In the genomic region with DNA sequence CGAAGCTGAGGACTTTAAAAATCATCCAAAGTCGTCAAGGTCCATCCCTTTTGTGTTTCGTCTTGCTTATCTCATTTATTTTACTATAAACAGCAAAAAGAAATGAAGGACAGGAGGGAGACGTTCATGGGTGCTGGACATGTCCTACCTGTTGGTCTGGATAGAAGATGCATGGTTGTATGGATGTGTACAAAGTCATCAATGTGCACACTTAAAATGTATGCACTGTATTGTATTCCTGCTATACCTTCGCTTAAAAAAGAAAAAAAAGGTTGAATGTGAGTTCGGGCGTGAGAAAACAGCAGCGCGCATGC, we compare ENCODE assay signal across 8 cellular contexts. TPM values are rescaled to one million over a fixed set of nuclear protein-coding genes. Genes with fewer than 3 reads are reported as not detected.
DNase-seq lines count a peak whose midpoint lies in the region; ATAC-seq, FAIRE-seq and TF ChIP-seq lines count a peak whose summit lies in the region.

No MANE protein-coding gene starts in this region.

- H3K36me3 ChIP-seq in CD8-positive, alpha-beta T cell (ENCODE audit: insufficient read depth, low read length), result no peaks in the 10 kb centered on the region
- H3K36me3 ChIP-seq in MM.1S (replicated peaks; ENCODE audit: insufficient read depth, low read length) (no peaks in the 10 kb centered on the region), H1 (ENCODE audit: control insufficient read depth in 2 of 4, insufficient read depth in 4 of 4, low read length in 3 of 4) (no peaks in the 10 kb centered on the region), neuron (ENCODE audit: insufficient read depth, low read length) (no peaks in the 10 kb centered on the region)

- H3K27ac ChIP-seq in CD8-positive, alpha-beta T cell (ENCODE audit: low read depth, low read length), result no peak overlapping the region
- no peak overlapping the region for H3K27ac ChIP-seq in MM.1S (ENCODE audit: low read length)
- no peak overlapping the region for H3K27ac ChIP-seq in H1 (ENCODE audit: low read depth, low read length)

- no peak for FAIRE-seq in H1 (lab: Jason Lieb, UNC)

- peak overlapping the region; percentile 95 for H3K4me3 Mint-ChIP-seq in CD8-positive, alpha-beta T cell

- intact Hi-C loops in CD8-positive, alpha-beta T cell (cut with DNase I, micrococcal nuclease), result loop anchor here (1.0 to 2.0 kb wide), 9 partner anchors 27 to 355 kb away; partner anchors contain the start of genes MRFAP1 (in 2 of the 2), TBC1D14 (in 2 of the 2), KIAA0232 (in 1 of the 2) and MAN2B2 (in 1 of the 2)

- H3K23me2 ChIP-seq in H1 (ENCODE audit: low read depth, low read length), result peaks cover 6% of the 10 kb centered on the region

- no peak for TF ChIP-seq CTCF in CD8-positive, alpha-beta T cell (IDR thresholded peaks at IDR 0.05)
- TF ChIP-seq CTCF in MM.1S (IDR thresholded peaks at IDR 0.05; ENCODE audit: low read length) (no peak), H1 (IDR thresholded peaks at IDR 0.05; ENCODE audit: control extremely low read depth in 1 of 3, insufficient read depth in 1 of 3, low read depth in 1 of 3, low read length in 3 of 3) (no peak)

- CTCF ChIA-PET in CD8-positive, alpha-beta T cell (lab: Charles Lee), result interaction anchor here (1.1 to 8.0 kb wide), 8 partner anchors 8 to 159 kb away, joined by 3 to 251 read pairs (median 12); partner anchors contain the start of genes KIAA0232 and MRFAP1
- CTCF ChIA-PET in H1 (lab: Charles Lee; ENCODE audit: partially characterized antibody), result interaction anchor here (1.1 to 11.1 kb wide), 3 partner anchors 26 to 159 kb away, joined by 3 to 182 read pairs (median 3); no protein-coding TSS in a partner anchor

- peak overlapping the region; percentile 98 for H3K4me2 ChIP-seq in MM.1S (ENCODE audit: low read depth, low read length)
- peak overlapping the region; percentile 96 to 100 for H3K4me2 ChIP-seq in H1 (ENCODE audit: insufficient read depth in 1 of 2, low read depth in 2 of 2, low read length in 2 of 2)

- TF ChIP-seq POLR2A in H1 (IDR thresholded peaks at IDR 0.05; ENCODE audit: control extremely low read depth in 1 of 2, low read depth in 2 of 2, low read length in 2 of 2), result no peak

- H3K23ac ChIP-seq in H1 (ENCODE audit: insufficient read length), result no peak overlapping the region

- H3K18ac ChIP-seq in H1 (ENCODE audit: extremely low read depth, low read length), result no peak overlapping the region

- H3K79me2 ChIP-seq in MM.1S (ENCODE audit: low read length) (peaks cover 9% of the 10 kb centered on the region), H1 (ENCODE audit: control insufficient read depth in 1 of 2, insufficient read depth in 2 of 2, low read length in 2 of 2) (peaks cover 0 to 20% of the 10 kb centered on the region in 2 experiments; a peak in 2 of 4 replicates)

- H3K9me2 ChIP-seq in MM.1S (replicated peaks; ENCODE audit: insufficient read depth, low read length), result no peaks in the 10 kb centered on the region

- no peak overlapping the region for H2BK20ac ChIP-seq in H1 (ENCODE audit: low read length)

- peaks cover 8% of the 10 kb centered on the region for H3K36me3 Mint-ChIP-seq in CD8-positive, alpha-beta T cell

- POLR2A ChIA-PET in CD8-positive, alpha-beta T cell (lab: Charles Lee), result interaction anchor here (0.8 to 10.0 kb wide), 18 partner anchors 8 to 328 kb away, joined by 3 to 115 read pairs (median 6); partner anchors contain the start of genes MRFAP1, TADA2B and TBC1D14
- POLR2A ChIA-PET in H1 (lab: Charles Lee; ENCODE audit: partially characterized antibody), result interaction anchor here (1.3 to 2.8 kb wide), 3 partner anchors 42 to 158 kb away, joined by 3 to 9 read pairs (median 5); a partner anchor contains a TSS

- no peak overlapping the region for H2BK120ac ChIP-seq in H1 (replicated peaks; ENCODE audit: low read depth, low read length)

- peak overlapping the region; percentile 6; the same call in 1 of the 2 replicates for H2BK5ac ChIP-seq in H1 (ENCODE audit: low read depth, low read length)

- H3K79me1 ChIP-seq in H1 (ENCODE audit: low read depth, low read length), result peaks cover 5% of the 10 kb centered on the region

- no peaks in the 10 kb centered on the region for H3K9me3 Mint-ChIP-seq in CD8-positive, alpha-beta T cell

- H2AK5ac ChIP-seq in H1 (ENCODE audit: low read depth, low read length), result no peak overlapping the region

- peak overlapping the region; percentile 40 for H3K4me3 ChIP-seq in CD8-positive, alpha-beta T cell (ENCODE audit: low read depth, low read length)
- H3K4me3 ChIP-seq in MM.1S (ENCODE audit: low read length) (peak overlapping the region; percentile 93), H1 (ENCODE audit: extremely low read depth in 1 of 4, insufficient read depth in 2 of 4, low read depth in 3 of 4, low read length in 4 of 4) (peak overlapping the region; percentile 84 to 96 (median 88); a peak in 7 of 8 replicates), neuron (ENCODE audit: low read length) (peak overlapping the region; percentile 78)

- H2BK12ac ChIP-seq in H1 (ENCODE audit: low read depth, low read length), result no peak overlapping the region

- no peak overlapping the region for H3K14ac ChIP-seq in H1 (ENCODE audit: insufficient read length)

- H4K8ac ChIP-seq in H1 (ENCODE audit: extremely low read depth, insufficient read depth, low read length), result no peak overlapping the region

- no peak overlapping the region for H4K5ac ChIP-seq in H1 (ENCODE audit: insufficient read length, low read depth, low read length)

- H3K4ac ChIP-seq in H1 (replicated peaks; ENCODE audit: insufficient read length, low read depth, low read length), result peak overlapping the region; percentile 28

- H2AFZ ChIP-seq in MM.1S (ENCODE audit: low read length), result peak overlapping the region; percentile 85
- peak overlapping the region; percentile 95 for H2AFZ ChIP-seq in H1 (ENCODE audit: low read length)
- peak overlapping the region; percentile 97 for H2AFZ ChIP-seq in neuron (ENCODE audit: low read depth, low read length)

- no peak overlapping the region for H3K9ac ChIP-seq in MM.1S (ENCODE audit: low read length)
- H3K9ac ChIP-seq in H1 (replicated peaks in 1 of 4; ENCODE audit: extremely low read depth in 1 of 4, low read depth in 3 of 4, low read length in 3 of 4), result peak overlapping the region in 1 of 4 experiments; percentile 32; a peak in 1 of 7 replicates

- no peak for ATAC-seq in CD8-positive, alpha-beta T cell
- no peak for ATAC-seq in GM19452 (IDR thresholded peaks at IDR 0.05; ENCODE audit: unreplicated experiment)

- 16% methylated on average over 9 of the region's 9 CpGs; no CpG with 5 or more reads in 1 of the 2 experiments for WGBS in H1 (ENCODE audit: extremely low coverage in 1 of 2, insufficient coverage in 1 of 2, insufficient read length in 1 of 2, insufficient replicate concordance in 2 of 2, low coverage in 1 of 2, low lambda C conversion rate in 2 of 2, missing lambda C conversion rate in 1 of 2), 2 experiments

- DNase-seq in CD8-positive, alpha-beta T cell, result no peak
- DNase-seq in MM.1S (no peak), H1 (ENCODE audit: low read depth in 1 of 2, low spot score in 2 of 2) (no peak), pons (ENCODE audit: low spot score) (no peak), NCI-H1092 treated with DMSO at 0.1 percent for 48 hours (lab: John Stamatoyannopoulos, UW) (no peak), SIG-M5 treated with dmso at 0.1 percent for 504 hours (lab: John Stamatoyannopoulos, UW; ENCODE audit: unreplicated experiment) (no peak)

- H4K91ac ChIP-seq in H1 (replicated peaks; ENCODE audit: insufficient read length, low read length), result peak overlapping the region; percentile 45

- H3F3A ChIP-seq in MM.1S (ENCODE audit: insufficient read depth, low read length), result no peaks in the 10 kb centered on the region

- no peaks in the 10 kb centered on the region for H3K27me3 Mint-ChIP-seq in CD8-positive, alpha-beta T cell (ENCODE audit: low read depth)

- H3K27me3 ChIP-seq in CD8-positive, alpha-beta T cell (ENCODE audit: insufficient read depth, low read length), result no peaks in the 10 kb centered on the region
- H3K27me3 ChIP-seq in MM.1S (replicated peaks; ENCODE audit: insufficient read depth, low read length) (peaks cover 25% of the 10 kb centered on the region), H1 (replicated peaks in 1 of 4; ENCODE audit: control insufficient read depth in 3 of 4, extremely low read depth in 1 of 4, insufficient read depth in 3 of 4, low read length in 3 of 4) (no peaks in the 10 kb centered on the region; a peak in 3 of 7 replicates), neuron (ENCODE audit: insufficient read depth, low read length) (no peaks in the 10 kb centered on the region)

- TF ChIP-seq EP300 in H1 (IDR thresholded peaks at IDR 0.05; ENCODE audit: borderline replicate concordance in 1 of 2, low read depth in 2 of 2, low read length in 2 of 2), result no peak

- no peak overlapping the region for H3K56ac ChIP-seq in H1 (replicated peaks; ENCODE audit: insufficient read length, low read depth, low read length)

- H3K4me1 ChIP-seq in CD8-positive, alpha-beta T cell (ENCODE audit: insufficient read depth, low read length), result peaks cover 25% of the 10 kb centered on the region
- H3K4me1 ChIP-seq in MM.1S (ENCODE audit: low read length), result peaks cover 13% of the 10 kb centered on the region
- peaks cover 0 to 4% (median under 1%) of the 10 kb centered on the region in 4 experiments; a peak in 4 of 7 replicates for H3K4me1 ChIP-seq in H1 (replicated peaks in 1 of 4; ENCODE audit: control insufficient read depth in 3 of 4, insufficient read depth in 4 of 4, low read length in 3 of 4)
- H3K4me1 ChIP-seq in neuron (ENCODE audit: insufficient read depth, low read length), result peaks cover 10% of the 10 kb centered on the region

- H3K4me1 Mint-ChIP-seq in CD8-positive, alpha-beta T cell (ENCODE audit: low read depth), result peaks cover 52% of the 10 kb centered on the region

- peak overlapping the region; percentile 97 for H3K27ac Mint-ChIP-seq in CD8-positive, alpha-beta T cell

- TF ChIP-seq RAD21 in H1 (IDR thresholded peaks at IDR 0.05 in 1 of 2, conservative IDR thresholded peaks at IDR 0.05 in 1 of 2; ENCODE audit: low read depth in 2 of 2, low read length in 2 of 2), result no peak

- H4K20me1 ChIP-seq in MM.1S (ENCODE audit: insufficient read depth, low read length), result no peaks in the 10 kb centered on the region
- peaks cover 3% of the 10 kb centered on the region in 2 experiments for H4K20me1 ChIP-seq in H1 (replicated peaks in 1 of 2; ENCODE audit: control insufficient read depth in 1 of 2, insufficient read depth in 2 of 2, low read length in 2 of 2)

- H2BK15ac ChIP-seq in H1 (ENCODE audit: low read length), result no peak overlapping the region

- no peaks in the 10 kb centered on the region for H3K9me3 ChIP-seq in CD8-positive, alpha-beta T cell (ENCODE audit: low read length)
- H3K9me3 ChIP-seq in MM.1S (replicated peaks; ENCODE audit: insufficient read depth, low read length) (0 out of 2 replicates have a peak, but pooled peaks cover 5% of the 10 kb centered on the region), H1 (ENCODE audit: insufficient read depth in 2 of 2, low read depth in 1 of 2, low read length in 1 of 2) (no peaks in the 10 kb centered on the region), neuron (ENCODE audit: low read length) (no peaks in the 10 kb centered on the region)

RNA-seq across cellular contexts. Expression of gene BLOC1S4, which starts 0.3 kb away (rescaled TPM):
- total RNA-seq in CD8-positive, alpha-beta T cell, result 10 to 100 TPM; 29.7 to 30.7 TPM
- total RNA-seq in H1 (2021; fragmentation: NEBNext Ultra II Directional; extraction: Animal tissue kit (Norgen Biotek cat#: 25700)), result 19.1 and 20.5 TPM in 2 replicates
- polyA plus RNA-seq in H1 (2011; rRNA removed), result 26.6 and 27.8 TPM in 2 replicates
- polyA plus RNA-seq in H1 (2011; cell fraction: cytosol; rRNA removed), result 29.7 TPM
- polyA plus RNA-seq in H1 (2011; cell fraction: nucleus; rRNA removed), result 12.4 TPM
- polyA plus RNA-seq in H1 (2012, experiment 1 of 2), result 13.3 to 16.7 TPM (median 16.1 TPM) in 4 replicates
- polyA plus RNA-seq in H1 (2012, experiment 2 of 2), result 17.3 TPM
- 16.3 TPM for polyA plus RNA-seq in H1 (2013, experiment 1 of 2)
- 15.6 TPM for polyA plus RNA-seq in H1 (2013, experiment 2 of 2)
- 4.3 and 5.2 TPM in 2 replicates for polyA minus RNA-seq in H1 (2011; rRNA and poly(A)+ RNA removed)
- polyA minus RNA-seq in H1 (2011; cell fraction: cytosol; rRNA and poly(A)+ RNA removed), result 11.3 TPM
- 9.9 TPM for polyA minus RNA-seq in H1 (2011; cell fraction: nucleus; rRNA and poly(A)+ RNA removed)

RNA-seq across cellular contexts. Expression of gene MRFAP1L1, which starts 6.0 kb away (rescaled TPM):
- 10 to 100 TPM; 27.5 to 30.0 TPM for total RNA-seq in CD8-positive, alpha-beta T cell
- 54.3 TPM in 2 replicates for total RNA-seq in H1 (2021; fragmentation: NEBNext Ultra II Directional; extraction: Animal tissue kit (Norgen Biotek cat#: 25700))
- 21.3 and 26.8 TPM in 2 replicates for polyA plus RNA-seq in H1 (2011; rRNA removed)
- 74.6 TPM for polyA plus RNA-seq in H1 (2011; cell fraction: cytosol; rRNA removed)
- 16.7 TPM for polyA plus RNA-seq in H1 (2011; cell fraction: nucleus; rRNA removed)
- polyA plus RNA-seq in H1 (2012, experiment 1 of 2), result 53.6 to 74.9 TPM (median 57.3 TPM) in 4 replicates
- polyA plus RNA-seq in H1 (2012, experiment 2 of 2), result 9.4 TPM
- 38.8 TPM for polyA plus RNA-seq in H1 (2013, experiment 1 of 2)
- 41.0 TPM for polyA plus RNA-seq in H1 (2013, experiment 2 of 2)
- 9.8 and 12.3 TPM in 2 replicates for polyA minus RNA-seq in H1 (2011; rRNA and poly(A)+ RNA removed)
- polyA minus RNA-seq in H1 (2011; cell fraction: cytosol; rRNA and poly(A)+ RNA removed), result 15.9 TPM
- 11.4 TPM for polyA minus RNA-seq in H1 (2011; cell fraction: nucleus; rRNA and poly(A)+ RNA removed)

RNA-seq across cellular contexts. Expression of gene S100P, which starts 22.0 kb away (rescaled TPM):
- total RNA-seq in CD8-positive, alpha-beta T cell, result 1 to 10 TPM; 1.1 to 1.5 TPM
- total RNA-seq in H1 (2021; fragmentation: NEBNext Ultra II Directional; extraction: Animal tissue kit (Norgen Biotek cat#: 25700)), result not detected in 2 replicates
- not detected in 2 replicates for polyA plus RNA-seq in H1 (2011; rRNA removed)
- polyA plus RNA-seq in H1 (2011; cell fraction: cytosol; rRNA removed), result not detected
- polyA plus RNA-seq in H1 (2011; cell fraction: nucleus; rRNA removed), result 0.14 TPM
- 0.58 TPM in 1 of 4 replicates, not detected in the others for polyA plus RNA-seq in H1 (2012, experiment 1 of 2)
- not detected for polyA plus RNA-seq in H1 (2012, experiment 2 of 2)
- polyA plus RNA-seq in H1 (2013, experiment 1 of 2), result not detected
- polyA plus RNA-seq in H1 (2013, experiment 2 of 2), result not detected
- not detected in 2 replicates for polyA minus RNA-seq in H1 (2011; rRNA and poly(A)+ RNA removed)
- polyA minus RNA-seq in H1 (2011; cell fraction: cytosol; rRNA and poly(A)+ RNA removed), result 12.6 TPM
- 5.8 TPM for polyA minus RNA-seq in H1 (2011; cell fraction: nucleus; rRNA and poly(A)+ RNA removed)

Comparison
In these comparisons a context has a peak if more than half of its experiments do, and no peak if none do; other contexts are left out.
1. H3K4me3 ChIP-seq: peak in every context shown above with its lines; median percentile 93 in MM.1S; 88 in H1; 78 in neuron; 40 in CD8-positive, alpha-beta T cell.